Comparison of ENCODE assay signal across 1 cellular context in genomic region chr5:78271766-78272165, GRCh38.
A peak's percentile ranks its signal among the peaks of the same experiment; 100 is the strongest.
TF ChIP-seq lines count a peak whose summit lies in the region.

No MANE protein-coding gene starts in this region.

TF ChIP-seq in GM23338, 12 proteins besides CTCF, POLR2A, EP300 and RAD21:
- TF ChIP-seq ZNF462 (CRISPR knock-in tag; IDR thresholded peaks at IDR 0.05) (0 out of 2 replicates have a peak, but pooled peaks have one; percentile 29), ZNF114 (CRISPR knock-in tag; IDR thresholded peaks at IDR 0.05) (no peak), NANOG (IDR thresholded peaks at IDR 0.05; ENCODE audit: borderline replicate concordance) (peak; percentile 55; the same call in 1 of the 2 replicates)
